In genomic region chr15:30164297-30164696, GRCh38 we compare ENCODE assay signal across 11 cellular contexts. TPM values are rescaled to one million over a fixed set of nuclear protein-coding genes. Genes with fewer than 3 reads are reported as not detected.
DNase-seq lines count a peak whose midpoint lies in the region; ATAC-seq, FAIRE-seq and TF ChIP-seq lines count a peak whose summit lies in the region.
"Not testable (repeated sequence)": the region's sequence is repeated elsewhere in the genome, so short reads cannot be mapped to it uniquely, and the experiment has no call there.
"Had no signal": no experiment of that assay in that cellular context is flagged by ENCODE, and none has a peak within 500 bp of the region (broad histone marks: within the 10 kb centered on the region; RNA-seq: fewer than 3 reads in every experiment).

No MANE protein-coding gene starts in this region.

- H3K9ac ChIP-seq in K562 (ENCODE audit: insufficient read depth in 1 of 2, low read depth in 2 of 2, low read length in 2 of 2) = not testable (repeated sequence)

- CTCF ChIA-PET in activated CD8-positive, alpha-beta T cell treated with anti-CD3 and anti-CD28 coated beads for 36 hours (lab: Charles Lee); K562 (lab: Yijun Ruan, JAX; ENCODE audit: low intra/inter-chr PET ratio): not testable (repeated sequence)

- not testable (repeated sequence) for H3K4me3 ChIP-seq in K562

- not testable (repeated sequence) for TF ChIP-seq POLR2A in K562 (conservative IDR thresholded peaks at IDR 0.05)

- H3K79me2 ChIP-seq in K562 (ENCODE audit: control insufficient read depth, insufficient read depth, low read length) = not testable (repeated sequence)

- not testable (repeated sequence) for H3K27ac ChIP-seq in K562 (ENCODE audit: extremely low read depth, low read depth, low read length)

- in situ Hi-C loops in K562 (cut with MboI) = not testable (repeated sequence)

- not testable (repeated sequence) for BruUV-seq in K562 (replicated peaks; lab: Mats Ljungman, UMichigan)

- ATAC-seq in SK-N-SH treated with all-trans-retinoic acid at 6 μM for 48 hours = peak; percentile 37; the same call in 1 of the 3 replicates
- peak; percentile 64 for ATAC-seq in activated CD8-positive, alpha-beta T cell treated with anti-CD3 and anti-CD28 coated beads for 36 hours
- peak; percentile 52 for ATAC-seq in activated T-helper 17 cell treated with anti-CD3 and anti-CD28 coated beads, Interleukin-2, amount 50 U/mL, for 72 hours (replicated peaks)
- peak; percentile 36; the same call in 1 of the 3 replicates for ATAC-seq in K562
- peak; percentile 56 to 75 for ATAC-seq in natural killer cell treated with Interleukin-12 subunit alpha and Interleukin-12 subunit beta and Interleukin-15 and Interleukin-18, amount 100 ng/mL, for 72 hours
- peak; percentile 54 for ATAC-seq in stimulated activated naive CD8-positive, alpha-beta T cell treated with anti-CD3 and anti-CD28 coated beads, Interleukin-15, amount 100 ng/mL, for 72 hours

- not testable (repeated sequence) for H3K4me1 Mint-ChIP-seq in activated CD8-positive, alpha-beta T cell treated with anti-CD3 and anti-CD28 coated beads for 36 hours (ENCODE audit: low read depth); activated T-helper 17 cell treated with anti-CD3 and anti-CD28 coated beads, Interleukin-2, amount 50 U/mL, for 72 hours; immature natural killer cell; natural killer cell treated with Interleukin-12 subunit alpha and Interleukin-12 subunit beta and Interleukin-15 and Interleukin-18, amount 100 ng/mL, for 72 hours (ENCODE audit: low read depth in 2 of 2); stimulated activated naive CD8-positive, alpha-beta T cell treated with anti-CD3 and anti-CD28 coated beads, Interleukin-15, amount 100 ng/mL, for 72 hours

- POLR2A ChIA-PET in activated CD8-positive, alpha-beta T cell treated with anti-CD3 and anti-CD28 coated beads for 36 hours (lab: Charles Lee); K562 (lab: Yijun Ruan, JAX): not testable (repeated sequence)

- not testable (repeated sequence) for H3K27me3 ChIP-seq in K562 (ENCODE audit: control insufficient read depth in 2 of 2, insufficient read depth in 2 of 2, low read length in 2 of 2)

- not testable (repeated sequence) for H3K27me3 Mint-ChIP-seq in activated CD8-positive, alpha-beta T cell treated with anti-CD3 and anti-CD28 coated beads for 36 hours; activated T-helper 17 cell treated with anti-CD3 and anti-CD28 coated beads, Interleukin-2, amount 50 U/mL, for 72 hours; immature natural killer cell (ENCODE audit: low read depth in 3 of 3); natural killer cell treated with Interleukin-12 subunit alpha and Interleukin-12 subunit beta and Interleukin-15 and Interleukin-18, amount 100 ng/mL, for 72 hours; stimulated activated naive CD8-positive, alpha-beta T cell treated with anti-CD3 and anti-CD28 coated beads, Interleukin-15, amount 100 ng/mL, for 72 hours

- not testable (repeated sequence) for H4K20me1 ChIP-seq in K562 (replicated peaks; ENCODE audit: control insufficient read depth, insufficient read depth, low read length)

- H3K4me2 ChIP-seq in K562 (ENCODE audit: insufficient read depth, low read length) = not testable (repeated sequence)

- not testable (repeated sequence) for H3K36me3 Mint-ChIP-seq in activated CD8-positive, alpha-beta T cell treated with anti-CD3 and anti-CD28 coated beads for 36 hours (ENCODE audit: low read depth); activated T-helper 17 cell treated with anti-CD3 and anti-CD28 coated beads, Interleukin-2, amount 50 U/mL, for 72 hours (ENCODE audit: low read depth); immature natural killer cell; natural killer cell treated with Interleukin-12 subunit alpha and Interleukin-12 subunit beta and Interleukin-15 and Interleukin-18, amount 100 ng/mL, for 72 hours

- not testable (repeated sequence) for TF ChIP-seq EP300 in K562 (IDR thresholded peaks at IDR 0.05; ENCODE audit: low read length)

- intact Hi-C loops in activated CD8-positive, alpha-beta T cell treated with anti-CD3 and anti-CD28 coated beads for 36 hours (cut with micrococcal nuclease); K562 (cut with micrococcal nuclease): not testable (repeated sequence)

- H3K4me1 ChIP-seq in K562 (replicated peaks in 1 of 2; ENCODE audit: control insufficient read depth in 2 of 2, insufficient read depth in 2 of 2, low read length in 2 of 2) = not testable (repeated sequence)

- H3K9me3 ChIP-seq in K562 (replicated peaks; ENCODE audit: control insufficient read depth, insufficient read depth, low read depth, low read length) = not testable (repeated sequence)

- TF ChIP-seq RAD21 in K562 (CRISPR knock-in tag; conservative IDR thresholded peaks at IDR 0.05 in 1 of 2, IDR thresholded peaks at IDR 0.05 in 1 of 2) = not testable (repeated sequence)

- not testable (repeated sequence) for H3K36me3 ChIP-seq in K562 (ENCODE audit: control insufficient read depth, insufficient read depth, low read length)

- not testable (repeated sequence) for H3K4me3 Mint-ChIP-seq in activated CD8-positive, alpha-beta T cell treated with anti-CD3 and anti-CD28 coated beads for 36 hours; activated T-helper 17 cell treated with anti-CD3 and anti-CD28 coated beads, Interleukin-2, amount 50 U/mL, for 72 hours; immature natural killer cell; natural killer cell treated with Interleukin-12 subunit alpha and Interleukin-12 subunit beta and Interleukin-15 and Interleukin-18, amount 100 ng/mL, for 72 hours; stimulated activated naive CD8-positive, alpha-beta T cell treated with anti-CD3 and anti-CD28 coated beads, Interleukin-15, amount 100 ng/mL, for 72 hours

- H2AFZ ChIP-seq in K562 (ENCODE audit: low read depth, low read length) = not testable (repeated sequence)

- FAIRE-seq in K562 (lab: Jason Lieb, UNC) = not testable (repeated sequence)

- WGBS in K562 (ENCODE audit: insufficient coverage, low coverage, missing lambda C conversion rate) = no CpG with 5 or more reads among the region's 6 CpGs

- H3K9me3 Mint-ChIP-seq in activated CD8-positive, alpha-beta T cell treated with anti-CD3 and anti-CD28 coated beads for 36 hours; activated T-helper 17 cell treated with anti-CD3 and anti-CD28 coated beads, Interleukin-2, amount 50 U/mL, for 72 hours; immature natural killer cell; natural killer cell treated with Interleukin-12 subunit alpha and Interleukin-12 subunit beta and Interleukin-15 and Interleukin-18, amount 100 ng/mL, for 72 hours; stimulated activated naive CD8-positive, alpha-beta T cell treated with anti-CD3 and anti-CD28 coated beads, Interleukin-15, amount 100 ng/mL, for 72 hours: not testable (repeated sequence)

- not testable (repeated sequence) for H3K27ac Mint-ChIP-seq in activated CD8-positive, alpha-beta T cell treated with anti-CD3 and anti-CD28 coated beads for 36 hours; activated T-helper 17 cell treated with anti-CD3 and anti-CD28 coated beads, Interleukin-2, amount 50 U/mL, for 72 hours; immature natural killer cell; natural killer cell treated with Interleukin-12 subunit alpha and Interleukin-12 subunit beta and Interleukin-15 and Interleukin-18, amount 100 ng/mL, for 72 hours; stimulated activated naive CD8-positive, alpha-beta T cell treated with anti-CD3 and anti-CD28 coated beads, Interleukin-15, amount 100 ng/mL, for 72 hours

- not testable (repeated sequence) for TF ChIP-seq CTCF in activated CD8-positive, alpha-beta T cell treated with anti-CD3 and anti-CD28 coated beads for 36 hours (IDR thresholded peaks at IDR 0.05); K562 (IDR thresholded peaks at IDR 0.05 in 2 of 3, conservative IDR thresholded peaks at IDR 0.05 in 1 of 3; ENCODE audit: insufficient read depth in 2 of 3, low read depth in 1 of 3, low read length in 3 of 3)

- not testable (repeated sequence) for DNase-seq in activated CD8-positive, alpha-beta T cell treated with anti-CD3 and anti-CD28 coated beads for 36 hours; K562 (ENCODE audit: extremely low read depth in 1 of 4, low spot score in 3 of 4); natural killer cell treated with Interleukin-12 subunit alpha and Interleukin-12 subunit beta and Interleukin-15 and Interleukin-18, amount 100 ng/mL, for 72 hours (ENCODE audit: low spot score); stimulated activated naive CD8-positive, alpha-beta T cell treated with anti-CD3 and anti-CD28 coated beads, Interleukin-15, amount 100 ng/mL, for 72 hours
- DNase-seq in immature natural killer cell = peak; percentile 28 to 55 (median 47)

- H3K9me1 ChIP-seq in K562 (ENCODE audit: control insufficient read depth, insufficient read depth, low read length) = not testable (repeated sequence)

RNA-seq across cellular contexts. Expression of gene GOLGA8T, which starts 29.4 kb away (rescaled TPM):
- under 1 TPM in 1 of 2 experiments, not detected in 1; 0.18 TPM for total RNA-seq in activated CD8-positive, alpha-beta T cell treated with anti-CD3 and anti-CD28 coated beads for 36 hours
- under 1 TPM in 1 of 2 donors, not detected in 1; 0.32 TPM for total RNA-seq in activated T-helper 17 cell treated with anti-CD3 and anti-CD28 coated beads, Interleukin-2, amount 50 U/mL, for 72 hours
- total RNA-seq in K562 (2011; cell fraction: chromatin; rRNA removed; ENCODE audit: low replicate concordance) = not detected in 2 replicates
- not detected in 2 replicates for total RNA-seq in K562 (2011; cell fraction: nucleolus; rRNA removed)
- not detected in 2 replicates for total RNA-seq in K562 (2011; cell fraction: nucleoplasm; rRNA removed)
- total RNA-seq in K562 (2014; rRNA removed) (not detected in 2 replicates), K562 (2014; rRNA removed; fragmentation: Illumina TruSeq; extraction: Trizol) (not detected in 2 replicates), K562 (2015; rRNA removed; fragmentation: Illumina TruSeq; extraction: Trizol) (not detected in 2 replicates), K562 (2021) (not detected in 2 replicates)
- polyA plus RNA-seq in K562 (2011; rRNA removed) (not detected in 2 replicates), K562 (2014; fragmentation: Illumina TruSeq; extraction: Trizol) (not detected in 2 replicates), K562 (2014; fragmentation: Nextera tagmentation; extraction: Ambion mirVana) (not detected), K562 (2014; rRNA removed) (not detected in 2 replicates), immature natural killer cell (under 1 TPM in 2 of 3 donors, not detected in 1; 0.16 to 0.20 TPM)
- polyA plus RNA-seq in K562 (2011; cell fraction: cytosol; rRNA removed) = not detected in 2 replicates
- polyA plus RNA-seq in K562 (2011; cell fraction: nucleus; rRNA removed) = 0.10 and 0.11 TPM in 2 replicates
- 0.06 TPM in 1 of 2 replicates, not detected in the other for polyA plus RNA-seq in K562 (2012)
- polyA minus RNA-seq in K562 (2011; rRNA and poly(A)+ RNA removed) = not detected in 2 replicates
- polyA minus RNA-seq in K562 (2011; cell fraction: cytosol; rRNA and poly(A)+ RNA removed) = not detected in 2 replicates
- not detected in 2 replicates for polyA minus RNA-seq in K562 (2011; cell fraction: nucleus; rRNA and poly(A)+ RNA removed)
- total RNA-seq in natural killer cell treated with Interleukin-12 subunit alpha and Interleukin-12 subunit beta and Interleukin-15 and Interleukin-18, amount 100 ng/mL, for 72 hours = 1 to 10 TPM; 1.7 to 2.3 TPM
- total RNA-seq: CD4-positive, CD25-positive, alpha-beta regulatory T cell; GM23248; H4; HepG2 had no signal
- polyA plus RNA-seq: CD4-positive, CD25-positive, alpha-beta regulatory T cell; GM23248; HepG2 had no signal
